In genomic region chr1:67207398-67207797, GRCh38 we compare ENCODE assay signal across 5 cellular contexts. TPM values are rescaled to one million over a fixed set of nuclear protein-coding genes. Genes with fewer than 3 reads are reported as not detected.
"Had no signal": no experiment of that assay in that cellular context is flagged by ENCODE, and none has a peak within 500 bp of the region (broad histone marks: within the 10 kb centered on the region; RNA-seq: fewer than 3 reads in every experiment).

No MANE protein-coding gene starts in this region.

RNA-seq across cellular contexts. Expression of gene IL23R, which starts 41.1 kb away (rescaled TPM):
- total RNA-seq: GM23338, H1, H9, HT-29, IMR-90 had no signal
- polyA plus RNA-seq: GM23338, H1, IMR-90 had no signal
